8 cellular contexts compared by ENCODE assay signal in the genomic region with DNA sequence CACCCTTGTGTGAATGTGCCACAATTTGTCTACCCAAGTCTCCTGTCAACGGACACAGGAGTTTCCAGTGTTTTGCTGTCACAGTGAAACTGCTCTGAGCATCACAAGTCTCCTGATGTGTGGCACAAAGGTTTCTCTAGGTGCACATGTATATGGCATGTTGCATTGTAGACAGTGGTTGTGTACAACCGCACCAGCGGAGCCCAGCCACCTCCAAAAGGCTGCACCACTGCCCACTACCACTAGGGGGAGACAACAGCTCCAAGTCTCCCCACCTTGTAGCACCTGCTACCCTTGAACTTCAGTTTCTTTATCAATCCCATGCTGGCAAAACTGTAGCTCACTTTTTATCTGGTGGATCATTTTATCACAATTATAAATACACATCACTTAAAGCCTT.
DNase-seq lines count a peak whose midpoint lies in the region; ATAC-seq and TF ChIP-seq lines count a peak whose summit lies in the region.

No MANE protein-coding gene starts in this region.

- H3K9me3 Mint-ChIP-seq in WTC11 = peaks cover 19% of the 10 kb centered on the region

- peak; percentile 50 for DNase-seq in activated CD4-positive, CD25-positive, alpha-beta regulatory T cell treated with anti-CD3 and anti-CD28 coated beads, Interleukin-2, amount 50 U/mL, for 72 hours
- DNase-seq in HL-60 (ENCODE audit: low read depth in 1 of 2, low spot score in 1 of 2) = peak in 1 of 2 experiments; percentile 1
- DNase-seq in WTC11 (ENCODE audit: low spot score) = no peak
- DNase-seq in ascending aorta (ENCODE audit: low spot score in 2 of 2) = no peak
- DNase-seq in HPDE6-E6E7 (ENCODE audit: extremely low spot score) = no peak
- no peak for DNase-seq in NCI-H748 treated with DMSO at 0.1 percent for 48 hours (lab: John Stamatoyannopoulos, UW)

- no peaks in the 10 kb centered on the region for H3K9me3 ChIP-seq in neutrophil
- peaks cover 11 to 13% of the 10 kb centered on the region in 2 donors for H3K9me3 ChIP-seq in ascending aorta

- H3K4me1 ChIP-seq in neutrophil (ENCODE audit: control insufficient read depth in 1 of 2, insufficient read depth in 1 of 2, low read depth in 1 of 2, low read length in 1 of 2) (no peaks in the 10 kb centered on the region), ascending aorta (no peaks in the 10 kb centered on the region)

- CTCF ChIA-PET in WTC11 (lab: Charles Lee) = interaction anchor here (0.5 to 1.1 kb wide), 4 partner anchors 12 to 358 kb away, joined by 3 to 6 read pairs (median 5); no protein-coding TSS in a partner anchor

- TF ChIP-seq CTCF in HL-60 (IDR thresholded peaks at IDR 0.05; ENCODE audit: insufficient read depth, low read length) (peak; percentile 35), WTC11 (IDR thresholded peaks at IDR 0.05) (peak; percentile 67), neutrophil (IDR thresholded peaks at IDR 0.05) (peak; percentile 38), ascending aorta (IDR thresholded peaks at IDR 0.05) (peak in 1 of 3 experiments; percentile 6)

- H3K36me3 Mint-ChIP-seq in WTC11 = peaks cover 16% of the 10 kb centered on the region

- H3K27me3 ChIP-seq in HL-60 (ENCODE audit: insufficient read depth, poor library complexity, severe bottlenecking) (no peaks in the 10 kb centered on the region), neutrophil (no peaks in the 10 kb centered on the region), ascending aorta (no peaks in the 10 kb centered on the region)

- intact Hi-C loops in ascending aorta (cut with DNase I) = no loop called here

- no peak overlapping the region for H3K27ac Mint-ChIP-seq in WTC11

- peaks cover 8% of the 10 kb centered on the region; the same call in 1 of the 2 replicates for H3K27me3 Mint-ChIP-seq in WTC11 (ENCODE audit: low read depth)

- POLR2A ChIA-PET in WTC11 (lab: Charles Lee) = interaction anchor here (0.7 kb wide), 1 partner anchor 207 kb away, joined by 3 read pairs; no protein-coding TSS in a partner anchor

- H3K4me3 Mint-ChIP-seq in WTC11 = no peak overlapping the region

- no peak for ATAC-seq in activated CD4-positive, CD25-positive, alpha-beta regulatory T cell treated with anti-CD3 and anti-CD28 coated beads, Interleukin-2, amount 50 U/mL, for 24 hours
- no peak for ATAC-seq in WTC11

- H3K36me3 ChIP-seq in neutrophil (no peaks in the 10 kb centered on the region), ascending aorta (no peaks in the 10 kb centered on the region)

- no peaks in the 10 kb centered on the region for H3K4me1 Mint-ChIP-seq in WTC11

- H3K4me3 ChIP-seq in HL-60 (replicated peaks; ENCODE audit: insufficient read depth, low read length) (no peak overlapping the region), neutrophil (ENCODE audit: low read depth in 1 of 2, low read length in 1 of 2) (no peak overlapping the region), ascending aorta (no peak overlapping the region)

- H3K27ac ChIP-seq in HL-60 (replicated peaks) = no peak overlapping the region
- H3K27ac ChIP-seq in neutrophil = no peak overlapping the region
- no peak overlapping the region for H3K27ac ChIP-seq in ascending aorta

TF ChIP-seq in WTC11, 78 proteins besides CTCF, POLR2A, EP300 and RAD21:
- TF ChIP-seq CBFB (CRISPR knock-in tag; IDR thresholded peaks at IDR 0.05; ENCODE audit: low read depth) (no peak), GABPB1 (CRISPR knock-in tag; IDR thresholded peaks at IDR 0.05) (no peak), TP53 (CRISPR knock-in tag; IDR thresholded peaks at IDR 0.05) (no peak), CREM (CRISPR knock-in tag; IDR thresholded peaks at IDR 0.05) (no peak), MYBL2 (CRISPR knock-in tag; IDR thresholded peaks at IDR 0.05) (no peak), SMAD3 (CRISPR knock-in tag; IDR thresholded peaks at IDR 0.05; ENCODE audit: borderline replicate concordance) (no peak), ETV6 (CRISPR knock-in tag; IDR thresholded peaks at IDR 0.05) (no peak), TCF7 (CRISPR knock-in tag; IDR thresholded peaks at IDR 0.05; ENCODE audit: low read depth) (no peak), TEAD1 (CRISPR knock-in tag; IDR thresholded peaks at IDR 0.05) (no peak), IRF2 (CRISPR knock-in tag; IDR thresholded peaks at IDR 0.05; ENCODE audit: borderline replicate concordance, low read depth) (no peak), NFE2L1 (CRISPR knock-in tag; IDR thresholded peaks at IDR 0.05) (no peak)
- TF ChIP-seq, protein P1, sequence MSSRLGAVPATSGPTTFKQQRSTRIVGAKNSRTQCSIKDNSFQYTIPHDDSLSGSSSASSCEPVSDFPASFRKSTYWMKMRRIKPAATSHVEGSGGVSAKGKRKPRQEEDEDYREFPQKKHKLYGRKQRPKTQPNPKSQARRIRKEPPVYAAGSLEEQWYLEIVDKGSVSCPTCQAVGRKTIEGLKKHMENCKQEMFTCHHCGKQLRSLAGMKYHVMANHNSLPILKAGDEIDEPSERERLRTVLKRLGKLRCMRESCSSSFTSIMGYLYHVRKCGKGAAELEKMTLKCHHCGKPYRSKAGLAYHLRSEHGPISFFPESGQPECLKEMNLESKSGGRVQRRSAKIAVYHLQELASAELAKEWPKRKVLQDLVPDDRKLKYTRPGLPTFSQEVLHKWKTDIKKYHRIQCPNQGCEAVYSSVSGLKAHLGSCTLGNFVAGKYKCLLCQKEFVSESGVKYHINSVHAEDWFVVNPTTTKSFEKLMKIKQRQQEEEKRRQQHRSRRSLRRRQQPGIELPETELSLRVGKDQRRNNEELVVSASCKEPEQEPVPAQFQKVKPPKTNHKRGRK (CRISPR knock-in tag; IDR thresholded peaks at IDR 0.05; ENCODE audit: borderline replicate concordance) = no peak
- TF ChIP-seq, protein P2, sequence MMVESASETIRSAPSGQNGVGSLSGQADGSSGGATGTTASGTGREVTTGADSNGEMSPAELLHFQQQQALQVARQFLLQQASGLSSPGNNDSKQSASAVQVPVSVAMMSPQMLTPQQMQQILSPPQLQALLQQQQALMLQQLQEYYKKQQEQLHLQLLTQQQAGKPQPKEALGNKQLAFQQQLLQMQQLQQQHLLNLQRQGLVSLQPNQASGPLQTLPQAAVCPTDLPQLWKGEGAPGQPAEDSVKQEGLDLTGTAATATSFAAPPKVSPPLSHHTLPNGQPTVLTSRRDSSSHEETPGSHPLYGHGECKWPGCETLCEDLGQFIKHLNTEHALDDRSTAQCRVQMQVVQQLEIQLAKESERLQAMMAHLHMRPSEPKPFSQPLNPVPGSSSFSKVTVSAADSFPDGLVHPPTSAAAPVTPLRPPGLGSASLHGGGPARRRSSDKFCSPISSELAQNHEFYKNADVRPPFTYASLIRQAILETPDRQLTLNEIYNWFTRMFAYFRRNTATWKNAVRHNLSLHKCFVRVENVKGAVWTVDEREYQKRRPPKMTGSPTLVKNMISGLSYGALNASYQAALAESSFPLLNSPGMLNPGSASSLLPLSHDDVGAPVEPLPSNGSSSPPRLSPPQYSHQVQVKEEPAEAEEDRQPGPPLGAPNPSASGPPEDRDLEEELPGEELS (CRISPR knock-in tag; IDR thresholded peaks at IDR 0.05) = no peak
- TF ChIP-seq, protein P3, sequence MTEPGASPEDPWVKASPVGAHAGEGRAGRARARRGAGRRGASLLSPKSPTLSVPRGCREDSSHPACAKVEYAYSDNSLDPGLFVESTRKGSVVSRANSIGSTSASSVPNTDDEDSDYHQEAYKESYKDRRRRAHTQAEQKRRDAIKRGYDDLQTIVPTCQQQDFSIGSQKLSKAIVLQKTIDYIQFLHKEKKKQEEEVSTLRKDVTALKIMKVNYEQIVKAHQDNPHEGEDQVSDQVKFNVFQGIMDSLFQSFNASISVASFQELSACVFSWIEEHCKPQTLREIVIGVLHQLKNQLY (CRISPR knock-in tag; IDR thresholded peaks at IDR 0.05) = no peak
